ENCODE assay signal across 13 cellular contexts in genomic region chr17:40018211-40019121, GRCh38.
A peak's percentile ranks its signal among the peaks of the same experiment; 100 is the strongest.
DNase-seq lines count a peak whose midpoint lies in the region; ATAC-seq and TF ChIP-seq lines count a peak whose summit lies in the region.
"Had no signal": no experiment of that assay in that cellular context is flagged by ENCODE, and none has a peak within 500 bp of the region (broad histone marks: within the 10 kb centered on the region; RNA-seq: fewer than 3 reads in every experiment).

No MANE protein-coding gene starts in this region.

- no peaks in the 10 kb centered on the region for H3K9me3 ChIP-seq in stomach smooth muscle (ENCODE audit: control insufficient read depth in 2 of 2, low read length in 2 of 2)

- H3K4me3 ChIP-seq in coronary artery (peak overlapping the region; percentile 11), stomach smooth muscle (ENCODE audit: low read length in 2 of 2) (peak overlapping the region in 1 of 2 donors; percentile 35)
- H3K4me3 ChIP-seq: smooth muscle cell had no signal

- H3K27me3 ChIP-seq in stomach smooth muscle (ENCODE audit: control insufficient read depth in 1 of 2, insufficient read depth in 2 of 2, low read length in 2 of 2): no peaks in the 10 kb centered on the region

- H3K9ac ChIP-seq in stomach smooth muscle (ENCODE audit: low read length in 2 of 2): peak overlapping the region in 1 of 2 donors; percentile 21

- DNase-seq in HuH-7.5 (ENCODE audit: low spot score): peak; percentile 1
- DNase-seq in coronary artery (ENCODE audit: low spot score): no peak
- peak; percentile 23 for DNase-seq in left kidney (ENCODE audit: low read depth, low spot score)
- DNase-seq in OCI-M2 (lab: John Stamatoyannopoulos, UW; ENCODE audit: unreplicated experiment): no peak
- no peak for DNase-seq in activated CD4-positive, alpha-beta T cell treated with anti-CD3 and anti-CD28 coated beads, Interleukin-2, amount 50 U/mL, for 4 hours
- DNase-seq: GF-D8; kidney glomerular epithelial cell; NCI-H526 treated with DMSO at 0.1 percent for 48 hours; stimulated activated naive CD8-positive, alpha-beta T cell treated with anti-CD3 and anti-CD28 coated beads, Interleukin-15, Interleukin-2, amounts not matched to agents 100 U/mL and 50 U/mL, for 24 hours had no signal

- H3K27ac ChIP-seq in coronary artery: peak overlapping the region; percentile 28 to 63
- H3K27ac ChIP-seq in stomach smooth muscle (ENCODE audit: low read length): peak overlapping the region; percentile 58

- peaks cover 45% of the 10 kb centered on the region for H3K4me1 ChIP-seq in stomach smooth muscle (ENCODE audit: control insufficient read depth, insufficient read depth, low read length)

- no peak for ATAC-seq in GM19035 (IDR thresholded peaks at IDR 0.05; ENCODE audit: unreplicated experiment)
- no peak for ATAC-seq in GM18517 (IDR thresholded peaks at IDR 0.05; ENCODE audit: unreplicated experiment)
- ATAC-seq: stimulated activated naive CD8-positive, alpha-beta T cell treated with anti-CD3 and anti-CD28 coated beads, Interleukin-15, Interleukin-2, amounts not matched to agents 100 U/mL and 50 U/mL, for 24 hours had no signal

- H3K36me3 ChIP-seq in stomach smooth muscle (ENCODE audit: control insufficient read depth in 2 of 2, insufficient read depth in 2 of 2, low read length in 2 of 2): peaks cover 8 to 21% of the 10 kb centered on the region in 2 donors

- no peak for TF ChIP-seq CTCF in coronary artery (IDR thresholded peaks at IDR 0.05)

Comparison
In these comparisons a context has a peak if more than half of its experiments do, and no peak if none do; other contexts are left out.
1. DNase-seq: peak in HuH-7.5 (single experiment) and left kidney (single experiment); none in coronary artery (single experiment), OCI-M2 (single experiment) and activated CD4-positive, alpha-beta T cell treated with anti-CD3 and anti-CD28 coated beads, Interleukin-2, amount 50 U/mL, for 4 hours (0 of 2).